13 cellular contexts compared by ENCODE assay signal in genomic region chr2:46872876-46873631, GRCh38. TPM values are rescaled to one million over a fixed set of nuclear protein-coding genes. Genes with fewer than 3 reads are reported as not detected.
DNase-seq lines count a peak whose midpoint lies in the region; ATAC-seq and TF ChIP-seq lines count a peak whose summit lies in the region.
"Had no signal": no experiment of that assay in that cellular context is flagged by ENCODE, and none has a peak within 500 bp of the region (broad histone marks: within the 10 kb centered on the region; RNA-seq: fewer than 3 reads in every experiment).

No MANE protein-coding gene starts in this region.

- peaks cover 2% of the 10 kb centered on the region for H3K9me3 Mint-ChIP-seq in glutamatergic neuron (ENCODE audit: unreplicated experiment)
- no peaks in the 10 kb centered on the region for H3K9me3 Mint-ChIP-seq in activated T-cell treated with anti-CD3 and anti-CD28 coated beads, Interleukin-2, amount 50 U/mL, for 24 hours
- H3K9me3 Mint-ChIP-seq: activated T-cell treated with anti-CD3 and anti-CD28 coated beads, Interleukin-2, amount 50 U/mL, for 4 hours; naive B cell had no signal

- ATAC-seq in RWPE2 (ENCODE audit: low read depth) (peak; percentile 11; the same call in 2 of the 3 replicates), gastrocnemius medialis (peak; percentile 12 to 33), HG02938 (IDR thresholded peaks at IDR 0.05; ENCODE audit: unreplicated experiment) (no peak)

- H3K4me3 ChIP-seq in RWPE2 (ENCODE audit: severe bottlenecking) (no peak overlapping the region), gastrocnemius medialis (no peak overlapping the region)
- H3K4me3 ChIP-seq: body of pancreas had no signal

- in situ Hi-C loops in gastrocnemius medialis (cut with MboI; ENCODE audit: low sequenced_read_pairs in 4 of 4): loop anchor here in 2 of 4 donors (10.0 kb wide), 1 partner anchor 58 kb away; no protein-coding TSS in a partner anchor

- no peaks in the 10 kb centered on the region for H3K36me3 ChIP-seq in RWPE2 (ENCODE audit: low read depth)
- no peaks in the 10 kb centered on the region for H3K36me3 ChIP-seq in gastrocnemius medialis

- H3K36me3 Mint-ChIP-seq in glutamatergic neuron (ENCODE audit: unreplicated experiment): peaks cover 14% of the 10 kb centered on the region
- no peaks in the 10 kb centered on the region for H3K36me3 Mint-ChIP-seq in activated T-cell treated with anti-CD3 and anti-CD28 coated beads, Interleukin-2, amount 50 U/mL, for 24 hours (ENCODE audit: low read depth)

- no peaks in the 10 kb centered on the region for H3K27me3 Mint-ChIP-seq in glutamatergic neuron (ENCODE audit: unreplicated experiment)
- H3K27me3 Mint-ChIP-seq in activated T-cell treated with anti-CD3 and anti-CD28 coated beads, Interleukin-2, amount 50 U/mL, for 24 hours: peaks cover 33% of the 10 kb centered on the region

- intact Hi-C loops in gastrocnemius medialis (cut with DNase I; ENCODE audit: low total_unique reads): loop anchor here (10.0 kb wide), 1 partner anchor 878 kb away; no protein-coding TSS in a partner anchor

- H3K27ac Mint-ChIP-seq in glutamatergic neuron (ENCODE audit: unreplicated experiment): no peak overlapping the region
- H3K27ac Mint-ChIP-seq in activated T-cell treated with anti-CD3 and anti-CD28 coated beads, Interleukin-2, amount 50 U/mL, for 24 hours: no peak overlapping the region

- peak overlapping the region; percentile 58 for H3K27ac ChIP-seq in RWPE2 (ENCODE audit: poor library complexity, severe bottlenecking)
- peak overlapping the region; percentile 53 to 64 (median 59) for H3K27ac ChIP-seq in gastrocnemius medialis
- H3K27ac ChIP-seq: body of pancreas had no signal

- H3K27me3 ChIP-seq in RWPE2 (ENCODE audit: insufficient read depth, poor library complexity, severe bottlenecking): no peaks in the 10 kb centered on the region
- no peaks in the 10 kb centered on the region for H3K27me3 ChIP-seq in gastrocnemius medialis
- H3K27me3 ChIP-seq: body of pancreas had no signal

- H3K9me3 ChIP-seq in RWPE2 (ENCODE audit: severe bottlenecking) (no peaks in the 10 kb centered on the region), gastrocnemius medialis (no peaks in the 10 kb centered on the region)
- H3K9me3 ChIP-seq: body of pancreas had no signal

- no peak for TF ChIP-seq POLR2A in gastrocnemius medialis (IDR thresholded peaks at IDR 0.05)

- peaks cover 8% of the 10 kb centered on the region for H3K4me1 Mint-ChIP-seq in glutamatergic neuron (ENCODE audit: low read depth, unreplicated experiment)
- H3K4me1 Mint-ChIP-seq in activated T-cell treated with anti-CD3 and anti-CD28 coated beads, Interleukin-2, amount 50 U/mL, for 24 hours (ENCODE audit: low read depth): peaks cover 1% of the 10 kb centered on the region

- peak overlapping the region; percentile 58 for H3K4me3 Mint-ChIP-seq in glutamatergic neuron (ENCODE audit: unreplicated experiment)
- no peak overlapping the region for H3K4me3 Mint-ChIP-seq in activated T-cell treated with anti-CD3 and anti-CD28 coated beads, Interleukin-2, amount 50 U/mL, for 24 hours
- H3K4me3 Mint-ChIP-seq: activated T-cell treated with anti-CD3 and anti-CD28 coated beads, Interleukin-2, amount 50 U/mL, for 4 hours; naive B cell had no signal

- TF ChIP-seq CTCF in RWPE2 (IDR thresholded peaks at IDR 0.05; ENCODE audit: poor library complexity, severe bottlenecking): no peak
- TF ChIP-seq CTCF in glutamatergic neuron (IDR thresholded peaks at IDR 0.05; ENCODE audit: partially characterized antibody, unreplicated experiment): no peak
- TF ChIP-seq CTCF in gastrocnemius medialis (IDR thresholded peaks at IDR 0.05 in 4 of 5, conservative IDR thresholded peaks at IDR 0.05 in 1 of 5): no peak

- H3K4me1 ChIP-seq in RWPE2 (ENCODE audit: insufficient read depth, poor library complexity, severe bottlenecking) (peaks cover 12% of the 10 kb centered on the region), gastrocnemius medialis (peaks cover 11 to 32% of the 10 kb centered on the region in 2 donors)

- peak; percentile 33 for DNase-seq in COLO829 (ENCODE audit: low spot score)
- DNase-seq in RWPE2 (ENCODE audit: low spot score): no peak
- no peak for DNase-seq in glutamatergic neuron
- DNase-seq in gastrocnemius medialis: no peak
- no peak for DNase-seq in activated gamma-delta T cell (lab: John Stamatoyannopoulos, UW)
- no peak for DNase-seq in activated T-cell treated with anti-CD3 and anti-CD28 coated beads, Interleukin-2, amount 50 U/mL, for 24 hours
- no peak for DNase-seq in RPMI8226
- DNase-seq: activated CD4-positive, CD25-positive, alpha-beta regulatory T cell treated with anti-CD3 and anti-CD28 coated beads, Interleukin-2, amount 50 U/mL, for 72 hours; activated T-cell treated with anti-CD3 and anti-CD28 coated beads, Interleukin-2, amount 50 U/mL, for 4 hours; naive B cell; NCI-H2029 had no signal

RNA-seq across cellular contexts. Expression of gene MCFD2, which starts 42.6 kb away (rescaled TPM):
- 33.0 TPM for total RNA-seq in glutamatergic neuron (ENCODE audit: unreplicated experiment)
- 100 to 1,000 TPM in 3 of 4 donors, 10 to 100 TPM in 1; 87.9 to 182 (median 106) TPM for total RNA-seq in gastrocnemius medialis
